8 cellular contexts compared by ENCODE assay signal in genomic region chr1:149848811-149849210, GRCh38. TPM values are rescaled to one million over a fixed set of nuclear protein-coding genes. Genes with fewer than 3 reads are reported as not detected.
DNase-seq lines count a peak whose midpoint lies in the region; ATAC-seq, FAIRE-seq and TF ChIP-seq lines count a peak whose summit lies in the region.

No MANE protein-coding gene starts in this region.

- no peak overlapping the region for H3K9ac ChIP-seq in keratinocyte (ENCODE audit: control insufficient read depth, extremely low read depth, insufficient read depth, low read length)

- intact Hi-C loops in activated CD4-positive, alpha-beta memory T cell treated with anti-CD3 and anti-CD28 coated beads for 36 hours (cut with micrococcal nuclease), result no loop called here

- no peaks in the 10 kb centered on the region for H3K27me3 Mint-ChIP-seq in activated CD4-positive, alpha-beta memory T cell treated with anti-CD3 and anti-CD28 coated beads for 36 hours

- H3K27ac ChIP-seq in 22Rv1 (peak overlapping the region; percentile 96), keratinocyte (ENCODE audit: control insufficient read depth, insufficient read depth, low read length) (peak overlapping the region; percentile 73)

- peaks cover 47% of the 10 kb centered on the region for H3K79me2 ChIP-seq in keratinocyte (ENCODE audit: control insufficient read depth, insufficient read depth, low read length)

- H2AFZ ChIP-seq in keratinocyte (ENCODE audit: control insufficient read depth, low read length), result no peak overlapping the region

- H3K4me1 ChIP-seq in keratinocyte (ENCODE audit: control insufficient read depth, extremely low read depth, insufficient read depth, low read length), result peaks cover 38% of the 10 kb centered on the region

- peak overlapping the region; percentile 93 for H3K27ac Mint-ChIP-seq in activated CD4-positive, alpha-beta memory T cell treated with anti-CD3 and anti-CD28 coated beads for 36 hours

- TF ChIP-seq CTCF in 22Rv1 (IDR thresholded peaks at IDR 0.05) (no peak), keratinocyte (optimal IDR thresholded peaks at IDR 0.05 in 1 of 3, IDR thresholded peaks at IDR 0.05 in 1 of 3, conservative IDR thresholded peaks at IDR 0.05 in 1 of 3; ENCODE audit: extremely low read depth in 1 of 3, insufficient read depth in 2 of 3, low read length in 3 of 3) (no peak)

- no peaks in the 10 kb centered on the region for H3K9me3 ChIP-seq in keratinocyte (ENCODE audit: control insufficient read depth, low read depth, low read length)

- peaks cover 11% of the 10 kb centered on the region for H3K36me3 Mint-ChIP-seq in activated CD4-positive, alpha-beta memory T cell treated with anti-CD3 and anti-CD28 coated beads for 36 hours

- H3K9me3 Mint-ChIP-seq in activated CD4-positive, alpha-beta memory T cell treated with anti-CD3 and anti-CD28 coated beads for 36 hours, result no peaks in the 10 kb centered on the region

- H3K4me1 Mint-ChIP-seq in activated CD4-positive, alpha-beta memory T cell treated with anti-CD3 and anti-CD28 coated beads for 36 hours (ENCODE audit: low read depth), result peaks cover 54% of the 10 kb centered on the region

- H3K4me3 ChIP-seq in H7 (ENCODE audit: insufficient read depth, low read depth, low read length) (peak overlapping the region; percentile 79), keratinocyte (ENCODE audit: control insufficient read depth in 2 of 3, extremely low read depth in 1 of 3, insufficient read depth in 2 of 3, low read depth in 1 of 3, low read length in 3 of 3) (peak overlapping the region; percentile 45 to 61 (median 53))

- peak overlapping the region; percentile 88 for H3K4me3 Mint-ChIP-seq in activated CD4-positive, alpha-beta memory T cell treated with anti-CD3 and anti-CD28 coated beads for 36 hours

- dilution Hi-C loops in keratinocyte (cut with MboI; ENCODE audit: extremely low pct_ligation_motif_present, low sequenced_read_pairs), result no loop called here

- CTCF ChIA-PET in activated CD4-positive, alpha-beta memory T cell treated with anti-CD3 and anti-CD28 coated beads for 36 hours (lab: Charles Lee), result no interaction called here

- peaks cover 4% of the 10 kb centered on the region for H4K20me1 ChIP-seq in keratinocyte (ENCODE audit: control insufficient read depth, extremely low read depth, insufficient read depth, low read length)

- no peak for FAIRE-seq in keratinocyte (lab: Jason Lieb, UNC)

- no peaks in the 10 kb centered on the region for H3K36me3 ChIP-seq in H7 (replicated peaks; ENCODE audit: control insufficient read depth, insufficient read depth, low read length)
- peaks cover 0 to 1% of the 10 kb centered on the region in 2 experiments for H3K36me3 ChIP-seq in keratinocyte (ENCODE audit: control insufficient read depth in 2 of 2, extremely low read depth in 1 of 2, insufficient read depth in 2 of 2, low read length in 2 of 2)

- no peak for DNase-seq in H7
- DNase-seq in activated CD4-positive, alpha-beta memory T cell treated with anti-CD3 and anti-CD28 coated beads for 36 hours, result no peak
- DNase-seq in keratinocyte (ENCODE audit: low read depth, low spot score), result no peak
- no peak for DNase-seq in NCI-H226
- DNase-seq in activated gamma-delta T cell treated with Interleukin-2 at 50 U/mL for 16 hours, result no peak
- no peak for DNase-seq in NCI-H82 (lab: John Stamatoyannopoulos, UW)

- ATAC-seq in GM18498 (IDR thresholded peaks at IDR 0.05; ENCODE audit: unreplicated experiment), result no peak

- H3K9me1 ChIP-seq in keratinocyte (ENCODE audit: control insufficient read depth, extremely low read depth, insufficient read depth, low read length), result peaks cover 2% of the 10 kb centered on the region

- H3K27me3 ChIP-seq in H7 (ENCODE audit: control insufficient read depth, insufficient read depth, low read length) (no peaks in the 10 kb centered on the region), keratinocyte (ENCODE audit: control insufficient read depth, extremely low read depth, insufficient read depth, low read length) (no peaks in the 10 kb centered on the region)

- POLR2A ChIA-PET in activated CD4-positive, alpha-beta memory T cell treated with anti-CD3 and anti-CD28 coated beads for 36 hours (lab: Charles Lee), result interaction anchor here (2.6 kb wide), 1 partner anchor 38 kb away, joined by 78 read pairs; a partner anchor contains a TSS

- H3K4me2 ChIP-seq in keratinocyte (ENCODE audit: control insufficient read depth, extremely low read depth, insufficient read depth, low read depth, low read length), result peak overlapping the region; percentile 92

RNA-seq across cellular contexts. Expression of gene BOLA1, which starts 50.6 kb away (rescaled TPM):
- 27.7 and 40.1 TPM in 2 replicates for total RNA-seq in H7 (2014; rRNA removed; shearing (Covaris generic))
- 10 to 100 TPM; 27.9 to 29.6 TPM for total RNA-seq in activated CD4-positive, alpha-beta memory T cell treated with anti-CD3 and anti-CD28 coated beads for 36 hours
- 9.5 to 15.4 TPM (median 13.8 TPM) in 3 replicates for polyA plus RNA-seq in keratinocyte
- polyA plus RNA-seq in keratinocyte (2011; ENCODE audit: low read depth), result 8.4 TPM
- polyA plus RNA-seq in keratinocyte (2011; cell fraction: cytosol; rRNA removed), result 8.7 and 15.9 TPM in 2 replicates
- 10.7 and 13.0 TPM in 2 replicates for polyA plus RNA-seq in keratinocyte (2011; cell fraction: nucleus; rRNA removed)
- 9.5 and 17.6 TPM in 2 replicates for polyA plus RNA-seq in keratinocyte (2012; ENCODE audit: low replicate concordance)
- 1.9 to 2.2 TPM in 2 of 3 replicates, not detected in the other for polyA minus RNA-seq in keratinocyte
- polyA minus RNA-seq in keratinocyte (2011; cell fraction: cytosol; rRNA and poly(A)+ RNA removed), result 5.0 TPM
- polyA minus RNA-seq in keratinocyte (2011; cell fraction: nucleus; rRNA and poly(A)+ RNA removed), result 2.6 and 3.3 TPM in 2 replicates
